10 cellular contexts compared by ENCODE assay signal in genomic region chr9:89978185-89978584, GRCh38.
A peak's percentile ranks its signal among the peaks of the same experiment; 100 is the strongest.
DNase-seq lines count a peak whose midpoint lies in the region; ATAC-seq, FAIRE-seq and TF ChIP-seq lines count a peak whose summit lies in the region.
"Had no signal": no experiment of that assay in that cellular context is flagged by ENCODE, and none has a peak within 500 bp of the region (broad histone marks: within the 10 kb centered on the region; RNA-seq: fewer than 3 reads in every experiment).

No MANE protein-coding gene starts in this region.

- TF ChIP-seq RAD21 in K562 (CRISPR knock-in tag; conservative IDR thresholded peaks at IDR 0.05 in 1 of 2, IDR thresholded peaks at IDR 0.05 in 1 of 2) = no peak

- H3K27ac Mint-ChIP-seq in activated CD4-positive, alpha-beta memory T cell treated with anti-CD3 and anti-CD28 coated beads for 36 hours = no peak overlapping the region
- H3K27ac Mint-ChIP-seq in natural killer cell = no peak overlapping the region
- H3K27ac Mint-ChIP-seq: activated CD8-positive, alpha-beta memory T cell treated with anti-CD3 and anti-CD28 coated beads, Interleukin-2, amount 10 ng/mL, durations not matched to agents 7 days and 5 days had no signal

- no peaks in the 10 kb centered on the region for H3K36me3 ChIP-seq in K562 (ENCODE audit: control insufficient read depth, insufficient read depth, low read length)

- ATAC-seq in Right ventricle myocardium superior (ENCODE audit: poor library complexity) = peak; percentile 56
- ATAC-seq in K562 = peak; percentile 33; the same call in 1 of the 3 replicates
- no peak for ATAC-seq in esophagus mucosa
- no peak for ATAC-seq in natural killer cell
- ATAC-seq in omental fat pad (ENCODE audit: low FRiP score) = no peak
- ATAC-seq: activated CD8-positive, alpha-beta memory T cell treated with anti-CD3 and anti-CD28 coated beads, Interleukin-2, amount 10 ng/mL, durations not matched to agents 7 days and 5 days had no signal

- no peak overlapping the region for H3K4me3 Mint-ChIP-seq in activated CD4-positive, alpha-beta memory T cell treated with anti-CD3 and anti-CD28 coated beads for 36 hours
- H3K4me3 Mint-ChIP-seq in natural killer cell = no peak overlapping the region
- H3K4me3 Mint-ChIP-seq: activated CD8-positive, alpha-beta memory T cell treated with anti-CD3 and anti-CD28 coated beads, Interleukin-2, amount 10 ng/mL, durations not matched to agents 7 days and 5 days; naive B cell had no signal

- no peak overlapping the region for H3K9ac ChIP-seq in K562 (ENCODE audit: insufficient read depth in 1 of 2, low read depth in 2 of 2, low read length in 2 of 2)

- no peak overlapping the region for H3K4me2 ChIP-seq in K562 (ENCODE audit: insufficient read depth, low read length)

- no peak overlapping the region for H3K27ac ChIP-seq in K562 (ENCODE audit: extremely low read depth, low read depth, low read length)

- H2AFZ ChIP-seq in K562 (ENCODE audit: low read depth, low read length) = no peak overlapping the region

- no peaks in the 10 kb centered on the region for H3K36me3 Mint-ChIP-seq in activated CD4-positive, alpha-beta memory T cell treated with anti-CD3 and anti-CD28 coated beads for 36 hours
- H3K36me3 Mint-ChIP-seq in natural killer cell = no peaks in the 10 kb centered on the region

- CTCF ChIA-PET in K562 (lab: Yijun Ruan, JAX; ENCODE audit: low intra/inter-chr PET ratio) = no interaction called here
- CTCF ChIA-PET in activated CD4-positive, alpha-beta memory T cell treated with anti-CD3 and anti-CD28 coated beads for 36 hours (lab: Charles Lee) = no interaction called here

- FAIRE-seq in K562 (lab: Jason Lieb, UNC) (no peak), islet of Langerhans (lab: Jason Lieb, UNC) (peak; percentile 87)

- H4K20me1 ChIP-seq in K562 (replicated peaks; ENCODE audit: control insufficient read depth, insufficient read depth, low read length) = no peaks in the 10 kb centered on the region

- intact Hi-C loops in Right ventricle myocardium superior (cut with DNase I) (no loop called here), cardiac septum (cut with DNase I) (no loop called here), K562 (cut with micrococcal nuclease) (no loop called here), natural killer cell (cut with micrococcal nuclease) (no loop called here)
- intact Hi-C loops in activated CD4-positive, alpha-beta memory T cell treated with anti-CD3 and anti-CD28 coated beads for 36 hours (cut with micrococcal nuclease) = no loop called here

- DNase-seq in Right ventricle myocardium superior (no peak), cardiac septum (ENCODE audit: low spot score) (no peak), K562 (ENCODE audit: extremely low read depth in 1 of 4, low spot score in 3 of 4) (peak in 2 of 4 experiments; percentile 1 to 5), natural killer cell (no peak), omental fat pad (ENCODE audit: low spot score) (no peak)
- DNase-seq in activated CD4-positive, alpha-beta memory T cell treated with anti-CD3 and anti-CD28 coated beads for 36 hours = no peak
- DNase-seq: activated CD8-positive, alpha-beta memory T cell treated with anti-CD3 and anti-CD28 coated beads, Interleukin-2, amount 10 ng/mL, durations not matched to agents 7 days and 5 days; naive B cell had no signal

- TF ChIP-seq CTCF in K562 (IDR thresholded peaks at IDR 0.05 in 2 of 3, conservative IDR thresholded peaks at IDR 0.05 in 1 of 3; ENCODE audit: insufficient read depth in 2 of 3, low read depth in 1 of 3, low read length in 3 of 3) (peak in 1 of 3 experiments; percentile 14; a peak in 1 of 6 replicates), natural killer cell (IDR thresholded peaks at IDR 0.05) (no peak), omental fat pad (IDR thresholded peaks at IDR 0.05) (no peak)

- H3K4me1 ChIP-seq in K562 (replicated peaks in 1 of 2; ENCODE audit: control insufficient read depth in 2 of 2, insufficient read depth in 2 of 2, low read length in 2 of 2) = no peaks in the 10 kb centered on the region

- H3K4me3 ChIP-seq in K562 = no peak overlapping the region

- peaks cover 12% of the 10 kb centered on the region for H3K4me1 Mint-ChIP-seq in activated CD4-positive, alpha-beta memory T cell treated with anti-CD3 and anti-CD28 coated beads for 36 hours (ENCODE audit: low read depth)
- H3K4me1 Mint-ChIP-seq in natural killer cell = no peaks in the 10 kb centered on the region
- H3K4me1 Mint-ChIP-seq: naive B cell had no signal

- 0% methylated on average over 4 of the region's 4 CpGs for WGBS in K562 (ENCODE audit: insufficient coverage, low coverage, missing lambda C conversion rate)

- in situ Hi-C loops in K562 (cut with MboI) = no loop called here

- no TSS peak for BruUV-seq in K562 (replicated peaks; lab: Mats Ljungman, UMichigan)

- no peaks in the 10 kb centered on the region for H3K9me3 Mint-ChIP-seq in activated CD4-positive, alpha-beta memory T cell treated with anti-CD3 and anti-CD28 coated beads for 36 hours
- no peaks in the 10 kb centered on the region for H3K9me3 Mint-ChIP-seq in natural killer cell
- H3K9me3 Mint-ChIP-seq: naive B cell had no signal

- H3K79me2 ChIP-seq in K562 (ENCODE audit: control insufficient read depth, insufficient read depth, low read length) = no peaks in the 10 kb centered on the region

- TF ChIP-seq EP300 in K562 (IDR thresholded peaks at IDR 0.05; ENCODE audit: low read length) = no peak

- POLR2A ChIA-PET in K562 (lab: Yijun Ruan, JAX) = no interaction called here
- POLR2A ChIA-PET in activated CD4-positive, alpha-beta memory T cell treated with anti-CD3 and anti-CD28 coated beads for 36 hours (lab: Charles Lee) = no interaction called here

- no peak for TF ChIP-seq POLR2A in K562 (conservative IDR thresholded peaks at IDR 0.05)

- no peaks in the 10 kb centered on the region; a peak in 1 of 5 replicates for H3K27me3 ChIP-seq in K562 (ENCODE audit: control insufficient read depth in 2 of 2, insufficient read depth in 2 of 2, low read length in 2 of 2)

- no peaks in the 10 kb centered on the region for H3K9me1 ChIP-seq in K562 (ENCODE audit: control insufficient read depth, insufficient read depth, low read length)

- H3K27me3 Mint-ChIP-seq in activated CD4-positive, alpha-beta memory T cell treated with anti-CD3 and anti-CD28 coated beads for 36 hours = peaks cover 33% of the 10 kb centered on the region
- peaks cover 25 to 37% of the 10 kb centered on the region in 2 donors for H3K27me3 Mint-ChIP-seq in natural killer cell (ENCODE audit: low read depth in 2 of 2)

- H3K9me3 ChIP-seq in K562 (replicated peaks; ENCODE audit: control insufficient read depth, insufficient read depth, low read depth, low read length) = no peaks in the 10 kb centered on the region

TF ChIP-seq in K562, 482 proteins besides CTCF, POLR2A, EP300 and RAD21:
- TF ChIP-seq DEAF1 (CRISPR knock-in tag; IDR thresholded peaks at IDR 0.05) (no peak), KDM2B (CRISPR knock-in tag; IDR thresholded peaks at IDR 0.05) (no peak), FOXO4 (CRISPR knock-in tag; IDR thresholded peaks at IDR 0.05) (no peak), SPI1 (IDR thresholded peaks at IDR 0.05; ENCODE audit: borderline replicate concordance, low read depth, low read length) (0 out of 2 replicates have a peak, but pooled peaks have one; percentile 22), EP400 (IDR thresholded peaks at IDR 0.05) (no peak)

Comparison
In these comparisons a context has a peak if more than half of its experiments do, and no peak if none do; other contexts are left out.
1. ATAC-seq: peak in Right ventricle myocardium superior (single experiment) and K562 (single experiment); none in esophagus mucosa (single experiment), natural killer cell (0 of 3) and omental fat pad (single experiment).